Comparison of ENCODE assay signal across 12 cellular contexts in genomic region chr16:2388875-2389433, GRCh38. TPM values are rescaled to one million over a fixed set of nuclear protein-coding genes. Genes with fewer than 3 reads are reported as not detected.
DNase-seq lines count a peak whose midpoint lies in the region; ATAC-seq and TF ChIP-seq lines count a peak whose summit lies in the region.
"Had no signal": no experiment of that assay in that cellular context is flagged by ENCODE, and none has a peak within 500 bp of the region (broad histone marks: within the 10 kb centered on the region; RNA-seq: fewer than 3 reads in every experiment).

No MANE protein-coding gene starts in this region.

- ATAC-seq in activated T-helper 17 cell treated with anti-CD3 and anti-CD28 coated beads, Interleukin-2, amount 50 U/mL, for 72 hours (replicated peaks), result peak; percentile 86
- ATAC-seq in HG02571 (IDR thresholded peaks at IDR 0.05; ENCODE audit: unreplicated experiment) (no peak), HG02852 (IDR thresholded peaks at IDR 0.05; ENCODE audit: unreplicated experiment) (no peak)
- ATAC-seq: sciatic nerve had no signal

- no peaks in the 10 kb centered on the region for H3K4me1 Mint-ChIP-seq in Calu3 (ENCODE audit: low read depth, unreplicated experiment)
- no peaks in the 10 kb centered on the region for H3K4me1 Mint-ChIP-seq in activated T-helper 17 cell treated with anti-CD3 and anti-CD28 coated beads, Interleukin-2, amount 50 U/mL, for 72 hours

- no peaks in the 10 kb centered on the region for H3K36me3 Mint-ChIP-seq in Calu3 (ENCODE audit: insufficient read depth, unreplicated experiment)
- H3K36me3 Mint-ChIP-seq in activated T-helper 17 cell treated with anti-CD3 and anti-CD28 coated beads, Interleukin-2, amount 50 U/mL, for 72 hours (ENCODE audit: low read depth), result no peaks in the 10 kb centered on the region
- H3K36me3 Mint-ChIP-seq: activated naive CD8-positive, alpha-beta T cell treated with anti-CD3 and anti-CD28 coated beads, Interleukin-2, amount 10 ng/mL, durations not matched to agents 7 days and 5 days had no signal

- no peaks in the 10 kb centered on the region for H3K36me3 ChIP-seq in MG63
- H3K36me3 ChIP-seq: Peyer's patch had no signal

- no peaks in the 10 kb centered on the region for H3K27me3 ChIP-seq in MG63
- H3K27me3 ChIP-seq: Peyer's patch had no signal

- CTCF ChIA-PET in Calu3 (lab: Charles Lee), result interaction anchor here (0.6 to 0.7 kb wide), 2 partner anchors 9 to 74 kb away, joined by 3 to 4 read pairs; no protein-coding TSS in a partner anchor

- H3K27ac Mint-ChIP-seq in Calu3 (ENCODE audit: unreplicated experiment), result no peak overlapping the region
- no peak overlapping the region for H3K27ac Mint-ChIP-seq in activated T-helper 17 cell treated with anti-CD3 and anti-CD28 coated beads, Interleukin-2, amount 50 U/mL, for 72 hours
- H3K27ac Mint-ChIP-seq: activated naive CD8-positive, alpha-beta T cell treated with anti-CD3 and anti-CD28 coated beads, Interleukin-2, amount 10 ng/mL, durations not matched to agents 7 days and 5 days had no signal

- intact Hi-C loops in Calu3 (cut with micrococcal nuclease; ENCODE audit: unreplicated experiment), result no loop called here

- peaks cover 16% of the 10 kb centered on the region for H3K9me3 ChIP-seq in MG63

- BruUV-seq in Calu3 (replicated peaks; lab: Mats Ljungman, UMichigan), result no TSS peak

- H3K4me3 ChIP-seq in MG63, result no peak overlapping the region
- H3K4me3 ChIP-seq: Peyer's patch had no signal

- peaks cover 1% of the 10 kb centered on the region for H3K27me3 Mint-ChIP-seq in Calu3 (ENCODE audit: unreplicated experiment)
- no peaks in the 10 kb centered on the region for H3K27me3 Mint-ChIP-seq in activated T-helper 17 cell treated with anti-CD3 and anti-CD28 coated beads, Interleukin-2, amount 50 U/mL, for 72 hours

- DNase-seq in Calu3 (peak; percentile 2), MG63 (peak; percentile 78), kidney tubule cell (ENCODE audit: low spot score) (peak; percentile 75), activated gamma-delta T cell (lab: John Stamatoyannopoulos, UW) (no peak), activated T-cell treated with anti-CD3 and anti-CD28 coated beads for 4 hours (no peak)
- DNase-seq: activated naive CD8-positive, alpha-beta T cell treated with anti-CD3 and anti-CD28 coated beads, Interleukin-2, amount 10 ng/mL, durations not matched to agents 7 days and 5 days; Caco-2; Peyer's patch had no signal

- peaks cover 3% of the 10 kb centered on the region for H3K9me3 Mint-ChIP-seq in Calu3 (ENCODE audit: low read depth, unreplicated experiment)
- no peaks in the 10 kb centered on the region for H3K9me3 Mint-ChIP-seq in activated T-helper 17 cell treated with anti-CD3 and anti-CD28 coated beads, Interleukin-2, amount 50 U/mL, for 72 hours
- H3K9me3 Mint-ChIP-seq: activated naive CD8-positive, alpha-beta T cell treated with anti-CD3 and anti-CD28 coated beads, Interleukin-2, amount 10 ng/mL, durations not matched to agents 7 days and 5 days had no signal

- TF ChIP-seq CTCF in Calu3 (IDR thresholded peaks at IDR 0.05; ENCODE audit: unreplicated experiment), result no peak

- H3K4me3 Mint-ChIP-seq in Calu3 (ENCODE audit: low read depth, unreplicated experiment), result no peak overlapping the region
- H3K4me3 Mint-ChIP-seq in activated T-helper 17 cell treated with anti-CD3 and anti-CD28 coated beads, Interleukin-2, amount 50 U/mL, for 72 hours, result no peak overlapping the region
- H3K4me3 Mint-ChIP-seq: activated naive CD8-positive, alpha-beta T cell treated with anti-CD3 and anti-CD28 coated beads, Interleukin-2, amount 10 ng/mL, durations not matched to agents 7 days and 5 days had no signal

RNA-seq across cellular contexts. Expression of gene CCNF, which starts 40.3 kb away (rescaled TPM):
- 47.9 and 54.5 TPM in 2 replicates for total RNA-seq in Calu3 (2022)
- 33.3 and 35.9 TPM in 2 replicates for total RNA-seq in MG63 (2014; rRNA removed; shearing (Covaris generic); ENCODE audit: low replicate concordance)
- 10 to 100 TPM; 59.6 to 64.5 TPM for total RNA-seq in activated T-helper 17 cell treated with anti-CD3 and anti-CD28 coated beads, Interleukin-2, amount 50 U/mL, for 72 hours

RNA-seq across cellular contexts. Expression of gene ABCA3, which starts 48.4 kb away (rescaled TPM):
- 7.6 and 9.6 TPM in 2 replicates for total RNA-seq in Calu3 (2022)
- total RNA-seq in MG63 (2014; rRNA removed; shearing (Covaris generic); ENCODE audit: low replicate concordance), result 1.1 and 5.1 TPM in 2 replicates
- total RNA-seq in activated T-helper 17 cell treated with anti-CD3 and anti-CD28 coated beads, Interleukin-2, amount 50 U/mL, for 72 hours, result 1 to 10 TPM; 4.7 to 5.2 TPM

Comparison
In these comparisons a context has a peak if more than half of its experiments do, and no peak if none do; other contexts are left out.
1. DNase-seq: peak in Calu3 (single experiment), MG63 (single experiment) and kidney tubule cell (single experiment); none in activated gamma-delta T cell (single experiment) and activated T-cell treated with anti-CD3 and anti-CD28 coated beads for 4 hours (single experiment).